19 cellular contexts compared by ENCODE assay signal in genomic region chr14:90273532-90273931, GRCh38. TPM values are rescaled to one million over a fixed set of nuclear protein-coding genes. Genes with fewer than 3 reads are reported as not detected.
DNase-seq lines count a peak whose midpoint lies in the region; ATAC-seq and TF ChIP-seq lines count a peak whose summit lies in the region.
"Had no signal": no experiment of that assay in that cellular context is flagged by ENCODE, and none has a peak within 500 bp of the region (broad histone marks: within the 10 kb centered on the region; RNA-seq: fewer than 3 reads in every experiment).

No MANE protein-coding gene starts in this region.

- DNase-seq in left cardiac atrium (peak; percentile 49), Right ventricle myocardium inferior (ENCODE audit: missing footprints) (no peak), adrenal gland (peak; percentile 50 to 80 (median 75)), left lung (no peak), thoracic aorta (ENCODE audit: low spot score) (no peak), HT-29 (ENCODE audit: low spot score) (no peak), pons (ENCODE audit: low spot score) (no peak), NCI-H226 (no peak)
- DNase-seq: activated naive CD4-positive, alpha-beta T cell treated with Interleukin-2 at 50 U/mL for 16 hours; dorsolateral prefrontal cortex; esophagus squamous epithelium; HCEC 1CT; lower lobe of right lung; MV-4-11; NCI-H2081 treated with DMSO at 0.1 percent for 48 hours; OCI-M1; small intestine; stimulated activated CD4-positive, alpha-beta T cell treated with anti-CD3 and anti-CD28 coated beads, Interleukin-4, amount 100 ng/mL, for 4 hours had no signal

- H3K4me1 ChIP-seq in adrenal gland (replicated peaks in 1 of 2) (peaks cover 0 to 6% of the 10 kb centered on the region in 2 donors), left lung (peaks cover 0 to 16% of the 10 kb centered on the region in 2 donors), thoracic aorta (ENCODE audit: control insufficient read depth in 1 of 2, low read depth in 2 of 2) (peaks cover 4 to 25% of the 10 kb centered on the region in 2 donors)

- H3K36me3 ChIP-seq in adrenal gland (replicated peaks in 1 of 2) (peaks cover 0 to 70% of the 10 kb centered on the region in 2 donors), left lung (peaks cover 0 to 91% of the 10 kb centered on the region in 2 donors), thoracic aorta (peaks cover 39% of the 10 kb centered on the region)

- H3K27me3 ChIP-seq in adrenal gland, result no peaks in the 10 kb centered on the region
- no peaks in the 10 kb centered on the region for H3K27me3 ChIP-seq in left lung
- H3K27me3 ChIP-seq in thoracic aorta (replicated peaks; ENCODE audit: insufficient read depth), result no peaks in the 10 kb centered on the region
- H3K27me3 ChIP-seq: dorsolateral prefrontal cortex, esophagus squamous epithelium, suprapubic skin had no signal

- no peak for TF ChIP-seq POLR2A in adrenal gland (IDR thresholded peaks at IDR 0.05)

- peak overlapping the region in 3 of 5 donors; percentile 9 to 46 (median 39) for H3K27ac ChIP-seq in adrenal gland
- H3K27ac ChIP-seq in left lung, result no peak overlapping the region
- peak overlapping the region; percentile 24 to 59 for H3K27ac ChIP-seq in thoracic aorta
- H3K27ac ChIP-seq: lower lobe of right lung, suprapubic skin had no signal

- no peak overlapping the region for H3K4me3 ChIP-seq in adrenal gland
- no peak overlapping the region for H3K4me3 ChIP-seq in left lung
- H3K4me3 ChIP-seq in thoracic aorta, result no peak overlapping the region
- H3K4me3 ChIP-seq: dorsolateral prefrontal cortex, esophagus squamous epithelium, lower lobe of right lung, suprapubic skin had no signal

- intact Hi-C loops in left cardiac atrium (cut with DNase I), result no loop called here
- intact Hi-C loops in Right ventricle myocardium inferior (cut with DNase I), result no loop called here
- intact Hi-C loops in adrenal gland (cut with DNase I), result no loop called here
- intact Hi-C loops in left lung (cut with DNase I), result no loop called here

- ATAC-seq in left cardiac atrium, result peak; percentile 21 to 76
- ATAC-seq in Right ventricle myocardium inferior, result no peak
- peak; percentile 11 for ATAC-seq in left lung
- ATAC-seq in thoracic aorta (ENCODE audit: insufficient number of reproducible peaks, low FRiP score, low read depth), result peak; percentile 59

- H3K9me3 ChIP-seq in adrenal gland (replicated peaks in 1 of 3) (no peaks in the 10 kb centered on the region), left lung (no peaks in the 10 kb centered on the region), thoracic aorta (no peaks in the 10 kb centered on the region)
- H3K9me3 ChIP-seq: esophagus squamous epithelium, lower lobe of right lung, suprapubic skin had no signal

- 30 to 33% (median 32%) methylated on average over 8 of the region's 8 CpGs for WGBS in adrenal gland, 4 donors

- TF ChIP-seq CTCF in adrenal gland (IDR thresholded peaks at IDR 0.05) (no peak), left lung (IDR thresholded peaks at IDR 0.05) (no peak), thoracic aorta (IDR thresholded peaks at IDR 0.05) (no peak)

RNA-seq across cellular contexts. Expression of gene PSMC1, which starts 17.2 kb away (rescaled TPM):
- total RNA-seq in left cardiac atrium, result 100 to 1,000 TPM in 1 of 2 donors, 10 to 100 TPM in 1; 93.7 to 114 TPM
- total RNA-seq in Right ventricle myocardium inferior, result 125 TPM
- 100 to 1,000 TPM in 3 of 8 donors, 10 to 100 TPM in 5; 75.0 to 112 (median 87.4) TPM for total RNA-seq in adrenal gland
- polyA plus RNA-seq in adrenal gland, result 100 to 1,000 TPM in 1 of 3 donors, 10 to 100 TPM in 2; 67.1 to 456 (median 82.3) TPM
- 100 to 1,000 TPM in 1 of 2 donors, 10 to 100 TPM in 1; 64.3 to 103 TPM for total RNA-seq in left lung
- 100 to 1,000 TPM in 1 of 2 donors, 10 to 100 TPM in 1; 95.7 to 112 TPM for total RNA-seq in thoracic aorta
- 44.2 and 46.0 TPM in 2 replicates for total RNA-seq in HT-29 (2014; rRNA removed; shearing (Covaris generic))

RNA-seq across cellular contexts. Expression of gene NRDE2, which starts 58.2 kb away (rescaled TPM):
- total RNA-seq in left cardiac atrium (10 to 100 TPM; 12.0 to 13.1 TPM), Right ventricle myocardium inferior (11.2 TPM), adrenal gland (10 to 100 TPM in 7 of 8 donors, 1 to 10 TPM in 1; 9.2 to 24.8 (median 16.4) TPM), left lung (10 to 100 TPM; 17.4 to 21.1 TPM), thoracic aorta (10 to 100 TPM; 16.8 to 21.2 TPM)
- 10 to 100 TPM in 2 of 3 donors, 1 to 10 TPM in 1; 9.2 to 25.6 (median 13.5) TPM for polyA plus RNA-seq in adrenal gland
- total RNA-seq in HT-29 (2014; rRNA removed; shearing (Covaris generic)), result 7.0 and 10.1 TPM in 2 replicates

Comparison
In these comparisons a context has a peak if more than half of its experiments do, and no peak if none do; other contexts are left out.
1. DNase-seq: peak in left cardiac atrium (single experiment) and adrenal gland (7 of 7); none in Right ventricle myocardium inferior (single experiment), left lung (0 of 2), thoracic aorta (single experiment), HT-29 (single experiment), pons (single experiment) and NCI-H226 (single experiment).
2. H3K27ac ChIP-seq: peak in adrenal gland (3 of 5) and thoracic aorta (2 of 2); none in left lung (0 of 2).